Comparison of ENCODE assay signal across 8 cellular contexts in the genomic region with DNA sequence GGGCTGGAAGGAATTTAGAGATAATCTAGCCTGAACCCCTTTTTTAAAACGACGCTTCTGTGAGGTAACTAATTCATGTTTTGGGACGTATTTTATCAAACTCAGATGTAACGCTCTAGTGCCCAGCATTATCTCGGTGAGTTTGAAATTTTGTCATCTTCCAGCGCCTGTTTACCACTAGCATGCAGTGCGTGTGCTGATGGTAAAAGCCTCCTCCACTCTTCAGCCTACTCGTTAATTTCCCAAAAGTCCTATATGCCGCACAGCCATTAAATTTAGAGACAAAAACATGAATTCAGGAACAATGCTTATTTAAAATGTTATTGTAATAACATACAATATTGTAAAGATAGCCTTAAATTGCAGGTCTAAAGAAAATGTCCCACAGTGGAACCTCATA. TPM values are rescaled to one million over a fixed set of nuclear protein-coding genes. Genes with fewer than 3 reads are reported as not detected.
DNase-seq lines count a peak whose midpoint lies in the region; ATAC-seq and TF ChIP-seq lines count a peak whose summit lies in the region.

No MANE protein-coding gene starts in this region.

- peak overlapping the region; percentile 92 for H3K4me3 Mint-ChIP-seq in stimulated activated naive CD8-positive, alpha-beta T cell treated with anti-CD3 and anti-CD28 coated beads, Interleukin-15, Interleukin-2, amounts not matched to agents 100 ng/mL and 50 ng/mL, for 24 hours

- H3K36me3 Mint-ChIP-seq in stimulated activated naive CD8-positive, alpha-beta T cell treated with anti-CD3 and anti-CD28 coated beads, Interleukin-15, Interleukin-2, amounts not matched to agents 100 ng/mL and 50 ng/mL, for 24 hours (ENCODE audit: low read depth): peaks cover 14% of the 10 kb centered on the region

- no peak for ATAC-seq in stimulated activated naive CD8-positive, alpha-beta T cell treated with anti-CD3 and anti-CD28 coated beads, Interleukin-15, Interleukin-2, amounts not matched to agents 100 U/mL and 50 U/mL, for 24 hours
- no peak for ATAC-seq in GM21717 (IDR thresholded peaks at IDR 0.05; ENCODE audit: unreplicated experiment)

- no peaks in the 10 kb centered on the region for H3K36me3 ChIP-seq in mesodermal cell (ENCODE audit: control insufficient read depth, insufficient read depth, low read length)

- H3K4me1 Mint-ChIP-seq in stimulated activated naive CD8-positive, alpha-beta T cell treated with anti-CD3 and anti-CD28 coated beads, Interleukin-15, Interleukin-2, amounts not matched to agents 100 ng/mL and 50 ng/mL, for 24 hours (ENCODE audit: low read depth): peaks cover 58% of the 10 kb centered on the region

- WGBS in mesodermal cell (ENCODE audit: insufficient coverage in 2 of 2), 2 experiments: 72 to 77% methylated on average over 6 to 7 of the region's 9 CpGs

- no peak for DNase-seq in stimulated activated naive CD8-positive, alpha-beta T cell treated with anti-CD3 and anti-CD28 coated beads, Interleukin-15, Interleukin-2, amounts not matched to agents 100 U/mL and 50 U/mL, for 24 hours
- no peak for DNase-seq in astrocyte of the spinal cord (ENCODE audit: low read depth, low spot score)
- DNase-seq in stimulated activated CD4-positive, alpha-beta T cell treated with anti-CD3 and anti-CD28 coated beads, Interleukin-4, amount 100 ng/mL, for 24 hours: no peak
- DNase-seq in AG08395 (ENCODE audit: low spot score): no peak
- no peak for DNase-seq in NOMO-1 treated with dmso at 0.1 percent for 144 hours (lab: John Stamatoyannopoulos, UW; ENCODE audit: unreplicated experiment)

- H3K27me3 Mint-ChIP-seq in stimulated activated naive CD8-positive, alpha-beta T cell treated with anti-CD3 and anti-CD28 coated beads, Interleukin-15, Interleukin-2, amounts not matched to agents 100 ng/mL and 50 ng/mL, for 24 hours: no peaks in the 10 kb centered on the region

- peak overlapping the region; percentile 93 for H3K27ac Mint-ChIP-seq in stimulated activated naive CD8-positive, alpha-beta T cell treated with anti-CD3 and anti-CD28 coated beads, Interleukin-15, Interleukin-2, amounts not matched to agents 100 ng/mL and 50 ng/mL, for 24 hours

- H3K4me1 ChIP-seq in mesodermal cell (ENCODE audit: control insufficient read depth, insufficient read depth, low read length, poor library complexity, severe bottlenecking): peaks cover 10% of the 10 kb centered on the region

- H3K4me3 ChIP-seq in astrocyte of the spinal cord (ENCODE audit: low read depth, low read length) (peak overlapping the region; percentile 63), mesodermal cell (ENCODE audit: extremely low read depth, insufficient read depth, low read length, poor library complexity, severe bottlenecking) (peak overlapping the region; percentile 70)

- H3K9me3 ChIP-seq in mesodermal cell (ENCODE audit: control insufficient read depth, low read length): no peaks in the 10 kb centered on the region

- H3K9me3 Mint-ChIP-seq in stimulated activated naive CD8-positive, alpha-beta T cell treated with anti-CD3 and anti-CD28 coated beads, Interleukin-15, Interleukin-2, amounts not matched to agents 100 ng/mL and 50 ng/mL, for 24 hours: no peaks in the 10 kb centered on the region

- no peak for TF ChIP-seq CTCF in astrocyte of the spinal cord (IDR thresholded peaks at IDR 0.05; ENCODE audit: low read depth, low read length)

- in situ Hi-C loops in astrocyte of the spinal cord (cut with HindIII; ENCODE audit: low sequenced_read_pairs): no loop called here

- no peak overlapping the region for H3K27ac ChIP-seq in mesodermal cell (ENCODE audit: low read depth, low read length, severe bottlenecking)

RNA-seq across cellular contexts. Expression of gene ZCCHC2, which starts 2.8 kb away (rescaled TPM):
- 9.9 TPM for polyA plus RNA-seq in mesodermal cell (2013, experiment 1 of 2)
- 8.1 TPM for polyA plus RNA-seq in mesodermal cell (2013, experiment 2 of 2)
